10 cellular contexts compared by ENCODE assay signal in the genomic region with DNA sequence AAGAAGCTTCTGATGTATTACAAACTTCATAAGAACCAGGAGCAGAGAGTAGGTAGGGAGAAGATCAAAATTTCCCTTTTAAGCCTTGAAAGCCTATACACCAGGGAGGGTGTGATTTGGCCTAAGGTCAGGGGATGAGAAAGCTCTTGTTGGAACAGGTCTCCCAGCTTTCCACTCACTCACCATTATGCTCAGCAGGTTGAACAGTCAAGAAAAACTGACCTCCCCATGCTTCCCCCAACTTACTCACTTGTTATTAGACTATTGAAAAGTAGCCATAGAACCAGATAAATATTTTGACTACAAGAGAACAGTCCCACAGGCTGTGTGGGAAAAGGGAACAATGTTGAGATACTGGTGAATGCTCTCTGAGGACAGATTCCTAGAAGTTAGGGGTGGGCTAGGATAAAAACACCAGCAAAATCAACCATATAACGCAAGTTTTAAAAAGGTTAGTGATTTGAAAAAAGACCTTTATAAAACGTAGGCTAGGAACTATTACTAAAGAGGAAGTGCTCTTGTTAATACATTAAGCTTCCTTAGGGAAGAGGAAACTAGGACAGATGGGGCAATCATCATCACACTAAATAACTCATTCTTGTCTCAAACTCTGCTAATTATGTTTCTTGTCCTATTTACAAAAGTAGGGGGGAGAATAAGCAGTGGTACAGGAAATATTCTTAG. TPM values are rescaled to one million over a fixed set of nuclear protein-coding genes. Genes with fewer than 3 reads are reported as not detected.
DNase-seq lines count a peak whose midpoint lies in the region; ATAC-seq and TF ChIP-seq lines count a peak whose summit lies in the region.
"Had no signal": no experiment of that assay in that cellular context is flagged by ENCODE, and none has a peak within 500 bp of the region (broad histone marks: within the 10 kb centered on the region; RNA-seq: fewer than 3 reads in every experiment).

No MANE protein-coding gene starts in this region.

- no peak overlapping the region for H2AFZ ChIP-seq in SU-DHL-6 (ENCODE audit: low read depth, low read length, severe bottlenecking)

- H3K9ac ChIP-seq in SU-DHL-6 (ENCODE audit: low read length): no peak overlapping the region

- H3K36me3 Mint-ChIP-seq in activated naive CD8-positive, alpha-beta T cell: peaks cover 9% of the 10 kb centered on the region
- H3K36me3 Mint-ChIP-seq in activated naive CD8-positive, alpha-beta T cell treated with anti-CD3 and anti-CD28 coated beads for 36 hours: peaks cover 57% of the 10 kb centered on the region

- TF ChIP-seq CTCF in SU-DHL-6 (IDR thresholded peaks at IDR 0.05; ENCODE audit: insufficient read depth, low read length, poor library complexity, severe bottlenecking) (no peak), foreskin keratinocyte (conservative IDR thresholded peaks at IDR 0.05) (no peak)

- no peaks in the 10 kb centered on the region for H3K9me3 Mint-ChIP-seq in activated naive CD8-positive, alpha-beta T cell (ENCODE audit: low read depth)
- no peaks in the 10 kb centered on the region for H3K9me3 Mint-ChIP-seq in activated naive CD8-positive, alpha-beta T cell treated with anti-CD3 and anti-CD28 coated beads for 36 hours
- H3K9me3 Mint-ChIP-seq: activated naive CD4-positive, alpha-beta T cell treated with anti-CD3 and anti-CD28 coated beads for 36 hours had no signal

- DNase-seq in activated naive CD8-positive, alpha-beta T cell treated with anti-CD3 and anti-CD28 coated beads for 36 hours: no peak
- DNase-seq in foreskin keratinocyte (no peak), stromal cell of bone marrow (ENCODE audit: low read depth) (peak; percentile 43), UCSD-AML1 (lab: John Stamatoyannopoulos, UW; ENCODE audit: unreplicated experiment) (no peak)
- DNase-seq: activated naive CD4-positive, alpha-beta T cell treated with anti-CD3 and anti-CD28 coated beads for 36 hours; cortex of kidney had no signal

- H3K27ac ChIP-seq in SU-DHL-6 (ENCODE audit: low read depth, low read length) (peak overlapping the region; percentile 48), foreskin keratinocyte (peak overlapping the region; percentile 98)

- H3K4me3 ChIP-seq in SU-DHL-6 (ENCODE audit: insufficient read depth, low read length, poor library complexity, severe bottlenecking): no peak overlapping the region

- ATAC-seq in foreskin keratinocyte: no peak
- no peak for ATAC-seq in GM21717 (IDR thresholded peaks at IDR 0.05; ENCODE audit: unreplicated experiment)
- no peak for ATAC-seq in GM19395 (IDR thresholded peaks at IDR 0.05; ENCODE audit: unreplicated experiment)

- peaks cover 36% of the 10 kb centered on the region for H3K36me3 ChIP-seq in SU-DHL-6 (ENCODE audit: low read length)

- no peaks in the 10 kb centered on the region for H3K9me3 ChIP-seq in SU-DHL-6 (ENCODE audit: insufficient read depth, low read length)

- no peaks in the 10 kb centered on the region for H3K9me2 ChIP-seq in SU-DHL-6 (replicated peaks; ENCODE audit: insufficient read depth, low read length)

- no peaks in the 10 kb centered on the region for H3K27me3 Mint-ChIP-seq in activated naive CD8-positive, alpha-beta T cell
- no peaks in the 10 kb centered on the region for H3K27me3 Mint-ChIP-seq in activated naive CD8-positive, alpha-beta T cell treated with anti-CD3 and anti-CD28 coated beads for 36 hours

- H3K27me3 ChIP-seq in SU-DHL-6 (ENCODE audit: low read length) (no peaks in the 10 kb centered on the region), foreskin keratinocyte (no peaks in the 10 kb centered on the region)

- no peak overlapping the region for H3K4me3 Mint-ChIP-seq in activated naive CD8-positive, alpha-beta T cell
- H3K4me3 Mint-ChIP-seq in activated naive CD8-positive, alpha-beta T cell treated with anti-CD3 and anti-CD28 coated beads for 36 hours: no peak overlapping the region
- H3K4me3 Mint-ChIP-seq: activated naive CD4-positive, alpha-beta T cell treated with anti-CD3 and anti-CD28 coated beads for 36 hours had no signal

- H3K4me1 ChIP-seq in foreskin keratinocyte: peaks cover 38% of the 10 kb centered on the region

- H3K4me2 ChIP-seq in SU-DHL-6 (ENCODE audit: low read depth, low read length, poor library complexity, severe bottlenecking): no peak overlapping the region

- peaks cover 54% of the 10 kb centered on the region for H3F3A ChIP-seq in SU-DHL-6 (ENCODE audit: insufficient read depth)

- H4K20me1 ChIP-seq in SU-DHL-6 (ENCODE audit: low read depth, low read length): no peaks in the 10 kb centered on the region

- peaks cover 27% of the 10 kb centered on the region for H3K4me1 Mint-ChIP-seq in activated naive CD8-positive, alpha-beta T cell (ENCODE audit: low read depth)
- H3K4me1 Mint-ChIP-seq in activated naive CD8-positive, alpha-beta T cell treated with anti-CD3 and anti-CD28 coated beads for 36 hours: peaks cover 42% of the 10 kb centered on the region

- H3K27ac Mint-ChIP-seq in activated naive CD8-positive, alpha-beta T cell: peak overlapping the region; percentile 46
- H3K27ac Mint-ChIP-seq in activated naive CD8-positive, alpha-beta T cell treated with anti-CD3 and anti-CD28 coated beads for 36 hours: no peak overlapping the region
- H3K27ac Mint-ChIP-seq: activated naive CD4-positive, alpha-beta T cell treated with anti-CD3 and anti-CD28 coated beads for 36 hours had no signal

- H3K79me2 ChIP-seq in SU-DHL-6 (ENCODE audit: insufficient read depth, low read length): peaks cover 28% of the 10 kb centered on the region

RNA-seq across cellular contexts. Expression of a gene that starts 30.9 kb away (rescaled TPM):
- not detected for total RNA-seq in activated naive CD8-positive, alpha-beta T cell treated with anti-CD3 and anti-CD28 coated beads for 36 hours
- 0.42 and 1.5 TPM in 2 replicates for total RNA-seq in foreskin keratinocyte
- 0.18 and 0.24 TPM in 2 replicates for polyA plus RNA-seq in foreskin keratinocyte
- total RNA-seq: activated naive CD4-positive, alpha-beta T cell treated with anti-CD3 and anti-CD28 coated beads for 36 hours had no signal

RNA-seq across cellular contexts. Expression of a gene that starts 34.9 kb away (rescaled TPM):
- total RNA-seq in activated naive CD8-positive, alpha-beta T cell treated with anti-CD3 and anti-CD28 coated beads for 36 hours: not detected
- 0.28 and 0.54 TPM in 2 replicates for total RNA-seq in foreskin keratinocyte
- 0.02 and 0.04 TPM in 2 replicates for polyA plus RNA-seq in foreskin keratinocyte
- total RNA-seq: activated naive CD4-positive, alpha-beta T cell treated with anti-CD3 and anti-CD28 coated beads for 36 hours had no signal

RNA-seq across cellular contexts. Expression of a gene that starts 44.0 kb away (rescaled TPM):
- under 1 TPM in 1 of 2 experiments, not detected in 1; 0.33 TPM for total RNA-seq in activated naive CD8-positive, alpha-beta T cell treated with anti-CD3 and anti-CD28 coated beads for 36 hours
- total RNA-seq in foreskin keratinocyte: 25.0 and 36.1 TPM in 2 replicates
- polyA plus RNA-seq in foreskin keratinocyte: 22.7 and 34.5 TPM in 2 replicates

Comparison
In these comparisons a context has a peak if more than half of its experiments do, and no peak if none do; other contexts are left out.
1. RNA of a gene that starts 44.0 kb away (total RNA-seq): 25.0 to 36.1 TPM in foreskin keratinocyte; 0.33 TPM in activated naive CD8-positive, alpha-beta T cell treated with anti-CD3 and anti-CD28 coated beads for 36 hours; every median in the first group is over 10 times any median in the second.